In the genomic region with DNA sequence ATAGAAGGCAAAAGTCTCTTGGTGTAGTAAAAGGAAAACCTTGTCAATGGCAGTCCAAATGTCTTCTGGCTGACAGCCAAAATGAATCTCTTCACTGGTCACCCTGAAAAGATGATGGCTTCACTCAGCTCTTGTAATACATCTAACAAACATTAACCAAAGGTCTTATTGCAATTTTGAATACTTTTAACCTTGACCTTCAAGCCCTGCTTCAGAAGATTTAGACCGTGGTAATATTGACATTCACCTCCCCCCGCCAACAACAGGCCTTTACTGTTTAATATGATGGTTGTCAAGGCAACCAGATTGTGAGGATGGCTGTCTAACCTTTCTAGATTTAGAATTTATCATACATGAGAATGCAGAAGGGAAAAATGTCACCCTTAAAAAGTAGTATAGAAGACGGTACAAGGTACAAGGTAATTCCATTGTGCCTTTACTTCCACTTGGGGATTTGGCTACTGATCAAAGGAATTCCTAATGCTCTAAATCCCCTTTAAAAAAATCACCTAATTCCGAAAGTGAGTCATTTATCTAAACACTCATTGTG, we compare ENCODE assay signal across 1 cellular context.
A peak's percentile ranks its signal among the peaks of the same experiment; 100 is the strongest.
TF ChIP-seq lines count a peak whose summit lies in the region.

No MANE protein-coding gene starts in this region.

TF ChIP-seq in neural cell, 6 proteins besides CTCF, POLR2A, EP300 and RAD21 (continued from another document):
- TF ChIP-seq, protein P1, sequence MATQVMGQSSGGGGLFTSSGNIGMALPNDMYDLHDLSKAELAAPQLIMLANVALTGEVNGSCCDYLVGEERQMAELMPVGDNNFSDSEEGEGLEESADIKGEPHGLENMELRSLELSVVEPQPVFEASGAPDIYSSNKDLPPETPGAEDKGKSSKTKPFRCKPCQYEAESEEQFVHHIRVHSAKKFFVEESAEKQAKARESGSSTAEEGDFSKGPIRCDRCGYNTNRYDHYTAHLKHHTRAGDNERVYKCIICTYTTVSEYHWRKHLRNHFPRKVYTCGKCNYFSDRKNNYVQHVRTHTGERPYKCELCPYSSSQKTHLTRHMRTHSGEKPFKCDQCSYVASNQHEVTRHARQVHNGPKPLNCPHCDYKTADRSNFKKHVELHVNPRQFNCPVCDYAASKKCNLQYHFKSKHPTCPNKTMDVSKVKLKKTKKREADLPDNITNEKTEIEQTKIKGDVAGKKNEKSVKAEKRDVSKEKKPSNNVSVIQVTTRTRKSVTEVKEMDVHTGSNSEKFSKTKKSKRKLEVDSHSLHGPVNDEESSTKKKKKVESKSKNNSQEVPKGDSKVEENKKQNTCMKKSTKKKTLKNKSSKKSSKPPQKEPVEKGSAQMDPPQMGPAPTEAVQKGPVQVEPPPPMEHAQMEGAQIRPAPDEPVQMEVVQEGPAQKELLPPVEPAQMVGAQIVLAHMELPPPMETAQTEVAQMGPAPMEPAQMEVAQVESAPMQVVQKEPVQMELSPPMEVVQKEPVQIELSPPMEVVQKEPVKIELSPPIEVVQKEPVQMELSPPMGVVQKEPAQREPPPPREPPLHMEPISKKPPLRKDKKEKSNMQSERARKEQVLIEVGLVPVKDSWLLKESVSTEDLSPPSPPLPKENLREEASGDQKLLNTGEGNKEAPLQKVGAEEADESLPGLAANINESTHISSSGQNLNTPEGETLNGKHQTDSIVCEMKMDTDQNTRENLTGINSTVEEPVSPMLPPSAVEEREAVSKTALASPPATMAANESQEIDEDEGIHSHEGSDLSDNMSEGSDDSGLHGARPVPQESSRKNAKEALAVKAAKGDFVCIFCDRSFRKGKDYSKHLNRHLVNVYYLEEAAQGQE (IDR thresholded peaks at IDR 0.05; ENCODE audit: borderline replicate concordance), result peak; percentile 51
TF ChIP-seq in neural cell: peak in this region for 2.
